In the genomic region with DNA sequence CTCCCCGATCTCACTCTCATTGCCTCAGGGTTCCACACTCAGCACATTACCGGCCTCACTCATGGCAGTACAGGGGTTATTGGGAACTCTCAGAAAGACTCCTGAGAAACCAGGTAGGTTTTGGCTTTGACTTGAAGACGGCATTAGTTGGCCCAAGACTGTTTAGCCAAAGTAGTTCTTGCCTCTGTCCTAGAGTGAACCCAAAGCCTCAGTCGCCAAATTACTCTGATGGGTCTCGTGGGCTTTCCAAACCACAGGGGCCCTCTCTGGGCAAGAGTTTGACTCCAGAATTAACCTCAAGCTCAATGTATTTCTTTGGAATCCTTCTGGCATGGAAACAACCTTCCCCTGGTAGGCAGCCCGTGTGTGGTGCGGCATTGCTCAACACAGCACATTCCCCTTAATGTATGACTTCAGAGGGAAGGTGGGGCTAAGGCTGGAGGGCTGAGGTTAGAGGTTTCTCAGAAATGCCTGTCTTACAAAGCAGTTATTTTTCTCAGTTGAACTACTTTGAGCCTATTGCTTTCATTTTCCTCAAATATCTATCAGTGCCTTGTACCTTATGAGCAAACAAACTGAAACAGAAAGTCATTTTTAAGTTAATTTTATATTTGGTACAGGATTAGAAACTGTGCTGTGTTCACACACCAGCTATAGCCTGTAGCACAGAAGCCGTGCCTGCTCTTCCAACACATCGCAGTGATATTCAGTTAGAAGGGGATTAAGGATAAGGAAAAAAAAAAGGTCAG, we compare ENCODE assay signal across 1 cellular context.
TF ChIP-seq lines count a peak whose summit lies in the region.

No MANE protein-coding gene starts in this region.

TF ChIP-seq in GM12878, 131 proteins besides CTCF, POLR2A, EP300 and RAD21 (continued from another document and continues in another):
- TF ChIP-seq, protein P1, sequence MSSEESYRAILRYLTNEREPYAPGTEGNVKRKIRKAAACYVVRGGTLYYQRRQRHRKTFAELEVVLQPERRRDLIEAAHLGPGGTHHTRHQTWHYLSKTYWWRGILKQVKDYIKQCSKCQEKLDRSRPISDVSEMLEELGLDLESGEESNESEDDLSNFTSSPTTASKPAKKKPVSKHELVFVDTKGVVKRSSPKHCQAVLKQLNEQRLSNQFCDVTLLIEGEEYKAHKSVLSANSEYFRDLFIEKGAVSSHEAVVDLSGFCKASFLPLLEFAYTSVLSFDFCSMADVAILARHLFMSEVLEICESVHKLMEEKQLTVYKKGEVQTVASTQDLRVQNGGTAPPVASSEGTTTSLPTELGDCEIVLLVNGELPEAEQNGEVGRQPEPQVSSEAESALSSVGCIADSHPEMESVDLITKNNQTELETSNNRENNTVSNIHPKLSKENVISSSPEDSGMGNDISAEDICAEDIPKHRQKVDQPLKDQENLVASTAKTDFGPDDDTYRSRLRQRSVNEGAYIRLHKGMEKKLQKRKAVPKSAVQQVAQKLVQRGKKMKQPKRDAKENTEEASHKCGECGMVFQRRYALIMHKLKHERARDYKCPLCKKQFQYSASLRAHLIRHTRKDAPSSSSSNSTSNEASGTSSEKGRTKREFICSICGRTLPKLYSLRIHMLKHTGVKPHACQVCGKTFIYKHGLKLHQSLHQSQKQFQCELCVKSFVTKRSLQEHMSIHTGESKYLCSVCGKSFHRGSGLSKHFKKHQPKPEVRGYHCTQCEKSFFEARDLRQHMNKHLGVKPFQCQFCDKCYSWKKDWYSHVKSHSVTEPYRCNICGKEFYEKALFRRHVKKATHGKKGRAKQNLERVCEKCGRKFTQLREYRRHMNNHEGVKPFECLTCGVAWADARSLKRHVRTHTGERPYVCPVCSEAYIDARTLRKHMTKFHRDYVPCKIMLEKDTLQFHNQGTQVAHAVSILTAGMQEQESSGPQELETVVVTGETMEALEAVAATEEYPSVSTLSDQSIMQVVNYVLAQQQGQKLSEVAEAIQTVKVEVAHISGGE (CRISPR knock-in tag; IDR thresholded peaks at IDR 0.05) = no peak
- TF ChIP-seq BACH1 (IDR thresholded peaks at IDR 0.05; ENCODE audit: borderline replicate concordance) = no peak
- no peak for TF ChIP-seq PAX8 (IDR thresholded peaks at IDR 0.05)
- no peak for TF ChIP-seq SUPT20H (IDR thresholded peaks at IDR 0.05; ENCODE audit: borderline replicate concordance, control insufficient read depth, low read depth, low read length)
- peak; percentile 70 for TF ChIP-seq RUNX3 (IDR thresholded peaks at IDR 0.05; ENCODE audit: low read length)
- TF ChIP-seq SMARCA5 (IDR thresholded peaks at IDR 0.05) = no peak
- TF ChIP-seq CHD2 (IDR thresholded peaks at IDR 0.05; ENCODE audit: borderline replicate concordance, low read depth, low read length) = no peak
- TF ChIP-seq, protein P2, sequence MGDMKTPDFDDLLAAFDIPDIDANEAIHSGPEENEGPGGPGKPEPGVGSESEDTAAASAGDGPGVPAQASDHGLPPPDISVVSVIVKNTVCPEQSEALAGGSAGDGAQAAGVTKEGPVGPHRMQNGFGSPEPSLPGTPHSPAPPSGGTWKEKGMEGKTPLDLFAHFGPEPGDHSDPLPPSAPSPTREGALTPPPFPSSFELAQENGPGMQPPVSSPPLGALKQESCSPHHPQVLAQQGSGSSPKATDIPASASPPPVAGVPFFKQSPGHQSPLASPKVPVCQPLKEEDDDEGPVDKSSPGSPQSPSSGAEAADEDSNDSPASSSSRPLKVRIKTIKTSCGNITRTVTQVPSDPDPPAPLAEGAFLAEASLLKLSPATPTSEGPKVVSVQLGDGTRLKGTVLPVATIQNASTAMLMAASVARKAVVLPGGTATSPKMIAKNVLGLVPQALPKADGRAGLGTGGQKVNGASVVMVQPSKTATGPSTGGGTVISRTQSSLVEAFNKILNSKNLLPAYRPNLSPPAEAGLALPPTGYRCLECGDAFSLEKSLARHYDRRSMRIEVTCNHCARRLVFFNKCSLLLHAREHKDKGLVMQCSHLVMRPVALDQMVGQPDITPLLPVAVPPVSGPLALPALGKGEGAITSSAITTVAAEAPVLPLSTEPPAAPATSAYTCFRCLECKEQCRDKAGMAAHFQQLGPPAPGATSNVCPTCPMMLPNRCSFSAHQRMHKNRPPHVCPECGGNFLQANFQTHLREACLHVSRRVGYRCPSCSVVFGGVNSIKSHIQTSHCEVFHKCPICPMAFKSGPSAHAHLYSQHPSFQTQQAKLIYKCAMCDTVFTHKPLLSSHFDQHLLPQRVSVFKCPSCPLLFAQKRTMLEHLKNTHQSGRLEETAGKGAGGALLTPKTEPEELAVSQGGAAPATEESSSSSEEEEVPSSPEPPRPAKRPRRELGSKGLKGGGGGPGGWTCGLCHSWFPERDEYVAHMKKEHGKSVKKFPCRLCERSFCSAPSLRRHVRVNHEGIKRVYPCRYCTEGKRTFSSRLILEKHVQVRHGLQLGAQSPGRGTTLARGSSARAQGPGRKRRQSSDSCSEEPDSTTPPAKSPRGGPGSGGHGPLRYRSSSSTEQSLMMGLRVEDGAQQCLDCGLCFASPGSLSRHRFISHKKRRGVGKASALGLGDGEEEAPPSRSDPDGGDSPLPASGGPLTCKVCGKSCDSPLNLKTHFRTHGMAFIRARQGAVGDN (IDR thresholded peaks at IDR 0.05) = no peak
- TF ChIP-seq TBL1XR1 (IDR thresholded peaks at IDR 0.05; ENCODE audit: low read depth, low read length) = no peak
- TF ChIP-seq, protein P3, sequence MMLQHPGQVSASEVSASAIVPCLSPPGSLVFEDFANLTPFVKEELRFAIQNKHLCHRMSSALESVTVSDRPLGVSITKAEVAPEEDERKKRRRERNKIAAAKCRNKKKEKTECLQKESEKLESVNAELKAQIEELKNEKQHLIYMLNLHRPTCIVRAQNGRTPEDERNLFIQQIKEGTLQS (IDR thresholded peaks at IDR 0.05; ENCODE audit: borderline replicate concordance, extremely low read depth, low read depth, low read length) = no peak
- TF ChIP-seq LARP7 (IDR thresholded peaks at IDR 0.05) = no peak
- TF ChIP-seq CHD1 (IDR thresholded peaks at IDR 0.05; ENCODE audit: low read depth, low read length) = no peak
- no peak for TF ChIP-seq PML (IDR thresholded peaks at IDR 0.05; ENCODE audit: low read length)
- TF ChIP-seq, protein P4, sequence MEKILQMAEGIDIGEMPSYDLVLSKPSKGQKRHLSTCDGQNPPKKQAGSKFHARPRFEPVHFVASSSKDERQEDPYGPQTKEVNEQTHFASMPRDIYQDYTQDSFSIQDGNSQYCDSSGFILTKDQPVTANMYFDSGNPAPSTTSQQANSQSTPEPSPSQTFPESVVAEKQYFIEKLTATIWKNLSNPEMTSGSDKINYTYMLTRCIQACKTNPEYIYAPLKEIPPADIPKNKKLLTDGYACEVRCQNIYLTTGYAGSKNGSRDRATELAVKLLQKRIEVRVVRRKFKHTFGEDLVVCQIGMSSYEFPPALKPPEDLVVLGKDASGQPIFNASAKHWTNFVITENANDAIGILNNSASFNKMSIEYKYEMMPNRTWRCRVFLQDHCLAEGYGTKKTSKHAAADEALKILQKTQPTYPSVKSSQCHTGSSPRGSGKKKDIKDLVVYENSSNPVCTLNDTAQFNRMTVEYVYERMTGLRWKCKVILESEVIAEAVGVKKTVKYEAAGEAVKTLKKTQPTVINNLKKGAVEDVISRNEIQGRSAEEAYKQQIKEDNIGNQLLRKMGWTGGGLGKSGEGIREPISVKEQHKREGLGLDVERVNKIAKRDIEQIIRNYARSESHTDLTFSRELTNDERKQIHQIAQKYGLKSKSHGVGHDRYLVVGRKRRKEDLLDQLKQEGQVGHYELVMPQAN (conservative IDR thresholded peaks at IDR 0.05) = no peak
- TF ChIP-seq WRNIP1 (IDR thresholded peaks at IDR 0.05; ENCODE audit: borderline replicate concordance, low read depth, low read length) = no peak
- TF ChIP-seq NR2C1 (IDR thresholded peaks at IDR 0.05) = no peak
- TF ChIP-seq POLR2AphosphoS5 (IDR thresholded peaks at IDR 0.05; ENCODE audit: low read length) = peak; percentile 54; the same call in 1 of the 2 replicates
- peak in 1 of 2 experiments; percentile 40; a peak in 2 of 4 replicates for TF ChIP-seq CEBPB (IDR thresholded peaks at IDR 0.05; ENCODE audit: borderline replicate concordance in 1 of 2, low read depth in 2 of 2, low read length in 2 of 2)
- TF ChIP-seq RCOR1 (conservative IDR thresholded peaks at IDR 0.05; ENCODE audit: low read depth, low read length) = no peak
- no peak for TF ChIP-seq ZNF24 (IDR thresholded peaks at IDR 0.05)
- no peak for TF ChIP-seq SREBF2 (IDR thresholded peaks at IDR 0.05; ENCODE audit: low read length)
- no peak for TF ChIP-seq POU2F2 (IDR thresholded peaks at IDR 0.05; ENCODE audit: borderline replicate concordance, low read depth, low read length)
- no peak for TF ChIP-seq SP1 (IDR thresholded peaks at IDR 0.05; ENCODE audit: low read depth, low read length)
- TF ChIP-seq NR2C2 (IDR thresholded peaks at IDR 0.05; ENCODE audit: borderline replicate concordance, control insufficient read depth, insufficient read length, low read depth) = no peak
- no peak for TF ChIP-seq ZNF622 (IDR thresholded peaks at IDR 0.05)
- no peak for TF ChIP-seq SRF (IDR thresholded peaks at IDR 0.05; ENCODE audit: low read depth in 2 of 2, low read length in 2 of 2)
- no peak for TF ChIP-seq BMI1 (IDR thresholded peaks at IDR 0.05; ENCODE audit: borderline replicate concordance)
- TF ChIP-seq IKZF2 (IDR thresholded peaks at IDR 0.05) = peak in 1 of 2 experiments; percentile 24; a peak in 1 of 4 replicates
- no peak for TF ChIP-seq HCFC1 (IDR thresholded peaks at IDR 0.05; ENCODE audit: low read length)
- TF ChIP-seq TCF3 (IDR thresholded peaks at IDR 0.05; ENCODE audit: borderline replicate concordance, insufficient read depth, low read depth, low read length) = no peak
- TF ChIP-seq HDAC2 (IDR thresholded peaks at IDR 0.05) = no peak
- TF ChIP-seq BCL11A (IDR thresholded peaks at IDR 0.05; ENCODE audit: low read depth, low read length) = no peak
- no peak for TF ChIP-seq IRF4 (IDR thresholded peaks at IDR 0.05; ENCODE audit: low read depth, low read length)
- no peak for TF ChIP-seq STAT3 (IDR thresholded peaks at IDR 0.05; ENCODE audit: low read depth, low read length)
- no peak for TF ChIP-seq MYC (IDR thresholded peaks at IDR 0.05; ENCODE audit: insufficient read depth, insufficient read length, insufficient replicate concordance, low read length, severe bottlenecking)
- no peak for TF ChIP-seq ETV6 (conservative IDR thresholded peaks at IDR 0.05 in 1 of 2, IDR thresholded peaks at IDR 0.05 in 1 of 2; ENCODE audit: borderline replicate concordance in 1 of 2, low read depth in 1 of 2)
- TF ChIP-seq, protein P5, sequence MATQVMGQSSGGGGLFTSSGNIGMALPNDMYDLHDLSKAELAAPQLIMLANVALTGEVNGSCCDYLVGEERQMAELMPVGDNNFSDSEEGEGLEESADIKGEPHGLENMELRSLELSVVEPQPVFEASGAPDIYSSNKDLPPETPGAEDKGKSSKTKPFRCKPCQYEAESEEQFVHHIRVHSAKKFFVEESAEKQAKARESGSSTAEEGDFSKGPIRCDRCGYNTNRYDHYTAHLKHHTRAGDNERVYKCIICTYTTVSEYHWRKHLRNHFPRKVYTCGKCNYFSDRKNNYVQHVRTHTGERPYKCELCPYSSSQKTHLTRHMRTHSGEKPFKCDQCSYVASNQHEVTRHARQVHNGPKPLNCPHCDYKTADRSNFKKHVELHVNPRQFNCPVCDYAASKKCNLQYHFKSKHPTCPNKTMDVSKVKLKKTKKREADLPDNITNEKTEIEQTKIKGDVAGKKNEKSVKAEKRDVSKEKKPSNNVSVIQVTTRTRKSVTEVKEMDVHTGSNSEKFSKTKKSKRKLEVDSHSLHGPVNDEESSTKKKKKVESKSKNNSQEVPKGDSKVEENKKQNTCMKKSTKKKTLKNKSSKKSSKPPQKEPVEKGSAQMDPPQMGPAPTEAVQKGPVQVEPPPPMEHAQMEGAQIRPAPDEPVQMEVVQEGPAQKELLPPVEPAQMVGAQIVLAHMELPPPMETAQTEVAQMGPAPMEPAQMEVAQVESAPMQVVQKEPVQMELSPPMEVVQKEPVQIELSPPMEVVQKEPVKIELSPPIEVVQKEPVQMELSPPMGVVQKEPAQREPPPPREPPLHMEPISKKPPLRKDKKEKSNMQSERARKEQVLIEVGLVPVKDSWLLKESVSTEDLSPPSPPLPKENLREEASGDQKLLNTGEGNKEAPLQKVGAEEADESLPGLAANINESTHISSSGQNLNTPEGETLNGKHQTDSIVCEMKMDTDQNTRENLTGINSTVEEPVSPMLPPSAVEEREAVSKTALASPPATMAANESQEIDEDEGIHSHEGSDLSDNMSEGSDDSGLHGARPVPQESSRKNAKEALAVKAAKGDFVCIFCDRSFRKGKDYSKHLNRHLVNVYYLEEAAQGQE (IDR thresholded peaks at IDR 0.05; ENCODE audit: low read depth, low read length) = no peak
- TF ChIP-seq, protein P6, sequence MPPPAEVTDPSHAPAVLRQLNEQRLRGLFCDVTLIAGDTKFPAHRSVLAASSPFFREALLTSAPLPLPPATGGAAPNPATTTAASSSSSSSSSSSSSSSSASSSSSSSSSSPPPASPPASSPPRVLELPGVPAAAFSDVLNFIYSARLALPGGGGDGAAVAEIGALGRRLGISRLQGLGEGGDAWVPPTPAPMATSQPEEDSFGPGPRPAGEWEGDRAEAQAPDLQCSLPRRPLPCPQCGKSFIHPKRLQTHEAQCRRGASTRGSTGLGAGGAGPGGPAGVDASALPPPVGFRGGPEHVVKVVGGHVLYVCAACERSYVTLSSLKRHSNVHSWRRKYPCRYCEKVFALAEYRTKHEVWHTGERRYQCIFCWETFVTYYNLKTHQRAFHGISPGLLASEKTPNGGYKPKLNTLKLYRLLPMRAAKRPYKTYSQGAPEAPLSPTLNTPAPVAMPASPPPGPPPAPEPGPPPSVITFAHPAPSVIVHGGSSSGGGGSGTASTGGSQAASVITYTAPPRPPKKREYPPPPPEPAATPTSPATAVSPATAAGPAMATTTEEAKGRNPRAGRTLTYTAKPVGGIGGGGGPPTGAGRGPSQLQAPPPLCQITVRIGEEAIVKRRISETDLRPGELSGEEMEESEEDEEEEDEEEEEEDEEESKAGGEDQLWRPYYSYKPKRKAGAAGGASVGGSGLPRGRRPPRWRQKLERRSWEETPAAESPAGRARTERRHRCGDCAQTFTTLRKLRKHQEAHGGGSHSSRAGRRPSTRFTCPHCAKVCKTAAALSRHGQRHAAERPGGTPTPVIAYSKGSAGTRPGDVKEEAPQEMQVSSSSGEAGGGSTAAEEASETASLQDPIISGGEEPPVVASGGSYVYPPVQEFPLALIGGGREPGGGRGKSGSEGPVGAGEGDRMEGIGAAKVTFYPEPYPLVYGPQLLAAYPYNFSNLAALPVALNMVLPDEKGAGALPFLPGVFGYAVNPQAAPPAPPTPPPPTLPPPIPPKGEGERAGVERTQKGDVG (CRISPR knock-in tag; IDR thresholded peaks at IDR 0.05) = no peak
- TF ChIP-seq MEF2B (IDR thresholded peaks at IDR 0.05; ENCODE audit: partially characterized antibody, poor library complexity, severe bottlenecking) = peak; percentile 58
- TF ChIP-seq, protein P7, sequence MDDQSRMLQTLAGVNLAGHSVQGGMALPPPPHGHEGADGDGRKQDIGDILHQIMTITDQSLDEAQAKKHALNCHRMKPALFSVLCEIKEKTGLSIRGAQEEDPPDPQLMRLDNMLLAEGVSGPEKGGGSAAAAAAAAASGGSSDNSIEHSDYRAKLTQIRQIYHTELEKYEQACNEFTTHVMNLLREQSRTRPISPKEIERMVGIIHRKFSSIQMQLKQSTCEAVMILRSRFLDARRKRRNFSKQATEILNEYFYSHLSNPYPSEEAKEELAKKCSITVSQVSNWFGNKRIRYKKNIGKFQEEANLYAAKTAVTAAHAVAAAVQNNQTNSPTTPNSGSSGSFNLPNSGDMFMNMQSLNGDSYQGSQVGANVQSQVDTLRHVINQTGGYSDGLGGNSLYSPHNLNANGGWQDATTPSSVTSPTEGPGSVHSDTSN (IDR thresholded peaks at IDR 0.05; ENCODE audit: insufficient replicate concordance, low read depth, low read length) = no peak
- TF ChIP-seq YBX1 (IDR thresholded peaks at IDR 0.05) = no peak
